In the genomic region with DNA sequence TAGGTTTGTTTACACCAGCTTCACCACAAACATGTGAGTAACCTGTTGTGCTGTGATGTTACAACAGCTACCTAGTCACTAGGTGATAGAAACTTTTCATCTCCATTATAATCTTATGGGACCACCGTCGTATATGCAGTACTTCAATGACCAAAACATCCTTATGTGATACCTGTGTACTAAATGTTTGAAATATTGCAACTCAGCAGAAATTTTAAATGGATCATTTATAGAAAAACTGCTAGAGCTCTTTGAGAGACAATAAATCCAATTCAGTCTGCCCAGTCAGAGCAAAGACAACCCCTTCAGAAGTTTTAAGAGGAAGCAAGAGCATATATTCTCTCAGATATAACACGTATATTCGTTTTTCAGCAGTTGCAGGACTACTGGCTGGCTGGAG, we compare ENCODE assay signal across 30 cellular contexts.
"Had no signal": no experiment of that assay in that cellular context is flagged by ENCODE, and none has a peak within 500 bp of the region (broad histone marks: within the 10 kb centered on the region; RNA-seq: fewer than 3 reads in every experiment).

No MANE protein-coding gene starts in this region.

- H3K4me3 ChIP-seq: ascending aorta, esophagus muscularis mucosa, gastroesophageal sphincter, heart right ventricle, hepatocyte had no signal

- H3K27me3 ChIP-seq: ascending aorta, brain microvascular endothelial cell, esophagus muscularis mucosa, foreskin keratinocyte, gastroesophageal sphincter, heart right ventricle, hepatocyte had no signal

- ATAC-seq: activated CD4-positive, alpha-beta T cell treated with anti-CD3 and anti-CD28 coated beads for 36 hours; activated naive CD4-positive, alpha-beta T cell treated with anti-CD3 and anti-CD28 coated beads, Interleukin-2, amount 50 U/mL, for 72 hours; activated T-cell treated with anti-CD3 and anti-CD28 coated beads, Interleukin-2, amount 50 U/mL, for 72 hours; effector memory CD8-positive, alpha-beta T cell; foreskin keratinocyte; gastroesophageal sphincter; heart right ventricle; T-helper 17 cell had no signal

- H3K27ac ChIP-seq: ascending aorta, brain microvascular endothelial cell, esophagus muscularis mucosa, foreskin keratinocyte, gastroesophageal sphincter, heart right ventricle, hepatocyte had no signal

- H3K36me3 ChIP-seq: ascending aorta, brain microvascular endothelial cell, esophagus muscularis mucosa, gastroesophageal sphincter, heart right ventricle had no signal

- H3K9me3 ChIP-seq: ascending aorta, esophagus muscularis mucosa, gastroesophageal sphincter had no signal

- FAIRE-seq: colon had no signal

- H3K4me2 ChIP-seq: hepatocyte had no signal

- DNase-seq: activated CD4-positive, alpha-beta memory T cell treated with anti-CD3 and anti-CD28 coated beads for 36 hours; activated CD4-positive, alpha-beta T cell treated with anti-CD3 and anti-CD28 coated beads for 36 hours; activated CD4-positive, alpha-beta T cell treated with anti-CD3 and anti-CD28 coated beads, Interleukin-2, amount 10 ng/mL, durations not matched to agents 24 days and 14 days; activated CD4-positive, CD25-positive, alpha-beta regulatory T cell; activated CD4-positive, CD25-positive, alpha-beta regulatory T cell treated with anti-CD3 and anti-CD28 coated beads, Interleukin-2, amount 50 U/mL, for 72 hours; activated CD8-positive, alpha-beta memory T cell treated with anti-CD3 and anti-CD28 coated beads, Interleukin-2, amount 50 U/mL, for 48 hours; activated gamma-delta T cell; activated naive CD4-positive, alpha-beta T cell; activated naive CD4-positive, alpha-beta T cell treated with anti-CD3 and anti-CD28 coated beads, Interleukin-2, amount 10 ng/mL, durations not matched to agents 7 days and 5 days; activated naive CD8-positive, alpha-beta T cell treated with anti-CD3 and anti-CD28 coated beads, Interleukin-2, amount 10 ng/mL, durations not matched to agents 7 days and 5 days; activated T-cell treated with anti-CD3 and anti-CD28 coated beads for 4 hours; activated T-cell treated with anti-CD3 and anti-CD28 coated beads, Interleukin-2, amount 50 U/mL, for 24 hours; activated T-cell treated with anti-CD3 and anti-CD28 coated beads, Interleukin-2, amount 50 U/mL, for 72 hours; brain microvascular endothelial cell; caudate nucleus; cortex of kidney; dermis blood vessel endothelial cell; effector CD4-positive, alpha-beta T cell; effector memory CD8-positive, alpha-beta T cell; erythroblast; foreskin keratinocyte; heart right ventricle; T-helper 17 cell; T1000 had no signal

- H2AFZ ChIP-seq: hepatocyte had no signal

- H3K79me2 ChIP-seq: hepatocyte had no signal

- H3K4me1 ChIP-seq: ascending aorta had no signal
